7 cellular contexts compared by ENCODE assay signal in the genomic region with DNA sequence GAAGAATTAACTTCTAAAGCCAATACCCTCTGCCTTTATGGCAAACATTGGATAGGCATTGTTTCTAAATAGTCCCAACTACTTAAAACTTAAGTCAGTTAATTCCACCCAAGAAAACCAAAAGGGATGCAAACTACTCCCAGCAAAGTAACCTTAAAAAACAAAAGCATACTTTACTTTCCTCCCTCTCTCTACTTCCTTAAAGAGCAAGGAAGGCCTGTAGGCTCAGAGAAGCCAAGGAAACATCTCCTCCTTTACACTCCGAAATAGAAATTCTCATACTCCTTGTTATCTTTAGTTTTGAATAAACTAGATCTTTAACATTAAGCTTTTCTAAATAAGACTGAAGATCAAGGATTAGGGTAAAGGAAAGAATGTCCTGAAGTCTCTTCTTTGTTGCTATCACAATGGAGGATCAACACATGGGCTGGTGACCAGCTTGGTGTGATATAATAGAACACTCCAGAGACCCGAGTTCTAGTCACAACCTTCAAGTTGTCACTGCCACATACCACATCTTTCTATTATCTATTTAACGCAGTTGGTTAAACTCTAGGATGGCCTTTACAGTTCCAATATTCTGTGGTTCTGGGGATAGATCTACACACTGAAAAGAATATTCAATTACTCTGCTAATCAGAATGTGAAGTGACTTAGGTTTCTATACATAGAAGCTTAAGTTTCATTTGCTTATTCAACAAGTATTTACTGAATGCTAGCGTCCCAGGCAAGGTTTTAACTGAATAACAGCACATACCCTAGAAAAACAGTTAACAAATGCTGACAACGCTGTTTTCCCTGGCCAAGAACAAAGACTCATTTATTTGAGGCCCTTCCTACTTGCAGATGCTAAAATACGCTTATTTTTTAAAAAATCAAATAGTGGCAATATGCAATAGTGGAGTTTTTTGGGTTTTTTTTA.
DNase-seq lines count a peak whose midpoint lies in the region; ATAC-seq, FAIRE-seq and TF ChIP-seq lines count a peak whose summit lies in the region.
"Not testable (repeated sequence)": the region's sequence is repeated elsewhere in the genome, so short reads cannot be mapped to it uniquely, and the experiment has no call there.

No MANE protein-coding gene starts in this region.

- H3K27me3 Mint-ChIP-seq in WTC11 (ENCODE audit: low read depth); memory B cell: not testable (repeated sequence)

- peaks cover 70% of the 10 kb centered on the region for H3K4me1 ChIP-seq in KMS-11 (ENCODE audit: low read depth, poor library complexity, severe bottlenecking)
- H3K4me1 ChIP-seq in heart left ventricle = peaks cover 0 to 69% (median 41%) of the 10 kb centered on the region in 12 donors

- peak overlapping the region; percentile 47 for H3K4me3 Mint-ChIP-seq in WTC11
- not testable (repeated sequence) for H3K4me3 Mint-ChIP-seq in memory B cell

- H3K79me2 ChIP-seq in KMS-11 (ENCODE audit: insufficient read depth, low read depth) = peaks cover 86% of the 10 kb centered on the region

- H2AFZ ChIP-seq in KMS-11 (ENCODE audit: low read depth) = not testable (repeated sequence)

- not testable (repeated sequence) for H3K36me3 ChIP-seq in KMS-11 (ENCODE audit: insufficient read depth); heart left ventricle

- not testable (repeated sequence) for TF ChIP-seq CTCF in KMS-11 (conservative IDR thresholded peaks at IDR 0.05; ENCODE audit: low read depth, low read length); WTC11 (IDR thresholded peaks at IDR 0.05); heart left ventricle (IDR thresholded peaks at IDR 0.05)

- intact Hi-C loops in heart left ventricle (cut with DNase I); sciatic nerve (cut with DNase I): not testable (repeated sequence)

- H4K20me1 ChIP-seq in KMS-11 (ENCODE audit: insufficient read depth) = not testable (repeated sequence)

- H3K9me3 ChIP-seq in heart left ventricle = not testable (repeated sequence)

- POLR2A ChIA-PET in WTC11 (lab: Charles Lee) = not testable (repeated sequence)

- H3K9ac ChIP-seq in KMS-11 = peak overlapping the region; percentile 94; the same call in 1 of the 2 replicates

- H3K36me3 Mint-ChIP-seq in WTC11, memory B cell: not testable (repeated sequence)

- FAIRE-seq in colon (lab: Jason Lieb, UNC) = peak; percentile 21

- H3K27ac Mint-ChIP-seq in WTC11 = peak overlapping the region; percentile 93
- peak overlapping the region; percentile 94 for H3K27ac Mint-ChIP-seq in memory B cell

- peak; percentile 6 for ATAC-seq in GM18907 (IDR thresholded peaks at IDR 0.05; ENCODE audit: unreplicated experiment)
- ATAC-seq in WTC11 = peak; percentile 58
- ATAC-seq in heart left ventricle = not testable (repeated sequence)
- peak; percentile 25 for ATAC-seq in memory B cell (ENCODE audit: low read depth)
- ATAC-seq in sciatic nerve = peak; percentile 82

- TF ChIP-seq POLR2A in heart left ventricle (IDR thresholded peaks at IDR 0.05) = not testable (repeated sequence)

- H3K4me1 Mint-ChIP-seq in WTC11 (peaks cover 66% of the 10 kb centered on the region), memory B cell (peaks cover 27% of the 10 kb centered on the region)

- 50 to 61% (median 55%) methylated on average over 6 of the region's 6 CpGs for WGBS in heart left ventricle, 4 donors

- CTCF ChIA-PET in WTC11 (lab: Charles Lee) = not testable (repeated sequence)

- H3K9me3 Mint-ChIP-seq in WTC11, memory B cell: not testable (repeated sequence)

- H3K27ac ChIP-seq in KMS-11 = peak overlapping the region; percentile 99
- peak overlapping the region in 8 of 12 donors; percentile 0 to 81 (median 52) for H3K27ac ChIP-seq in heart left ventricle

- not testable (repeated sequence) for H3K4me3 ChIP-seq in KMS-11 (IDR thresholded peaks at IDR 0.05; ENCODE audit: insufficient read depth, low read depth, low read length); heart left ventricle

- DNase-seq in WTC11 (ENCODE audit: low spot score); heart left ventricle; memory B cell (ENCODE audit: low spot score in 2 of 2); sciatic nerve (ENCODE audit: low spot score): not testable (repeated sequence)

- H3K27me3 ChIP-seq in KMS-11 (ENCODE audit: insufficient read depth, low read depth); heart left ventricle: not testable (repeated sequence)

- peak overlapping the region; percentile 100 for H3K4me2 ChIP-seq in KMS-11
